In the genomic region with DNA sequence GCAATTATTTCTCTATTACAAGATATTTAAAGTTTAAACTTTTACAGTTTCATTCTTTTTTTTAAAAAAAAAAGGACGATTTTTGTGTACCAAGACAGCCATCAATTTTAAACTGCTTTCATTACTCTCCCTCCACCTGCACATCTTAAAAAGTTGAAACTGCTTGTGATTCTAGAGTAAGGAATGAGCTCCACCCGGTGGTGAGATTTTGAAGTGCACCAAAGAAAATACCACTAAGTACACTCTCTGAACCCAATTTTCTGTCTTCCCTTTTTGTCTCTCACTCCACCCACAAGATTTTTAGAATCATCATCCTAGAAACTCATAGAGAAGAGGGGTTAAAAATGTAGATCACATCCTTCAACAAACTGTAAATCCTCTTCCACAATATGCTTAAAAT, we compare ENCODE assay signal across 8 cellular contexts.
DNase-seq lines count a peak whose midpoint lies in the region; ATAC-seq and TF ChIP-seq lines count a peak whose summit lies in the region.

No MANE protein-coding gene starts in this region.

- H3K27me3 ChIP-seq in GM23248 (replicated peaks; ENCODE audit: insufficient read depth) (no peaks in the 10 kb centered on the region), WERI-Rb-1 (ENCODE audit: insufficient read depth, low read depth, severe bottlenecking) (peaks cover 21% of the 10 kb centered on the region)
- no peaks in the 10 kb centered on the region for H3K27me3 ChIP-seq in naive thymus-derived CD4-positive, alpha-beta T cell (ENCODE audit: control insufficient read depth in 2 of 2, insufficient read depth in 2 of 2, low read length in 2 of 2)

- intact Hi-C loops in naive thymus-derived CD4-positive, alpha-beta T cell (cut with micrococcal nuclease) = no loop called here

- peaks cover 12% of the 10 kb centered on the region for H3K4me1 ChIP-seq in GM23248 (ENCODE audit: insufficient read depth)
- H3K4me1 ChIP-seq in naive thymus-derived CD4-positive, alpha-beta T cell (ENCODE audit: control insufficient read depth in 2 of 2, insufficient read depth in 2 of 2, low read length in 2 of 2) = no peaks in the 10 kb centered on the region

- no peak overlapping the region for H2AFZ ChIP-seq in GM23248

- no peaks in the 10 kb centered on the region for H3K9me2 ChIP-seq in GM23248 (ENCODE audit: insufficient read depth)

- H3K9me3 ChIP-seq in GM23248 (ENCODE audit: low read depth) = no peaks in the 10 kb centered on the region
- no peaks in the 10 kb centered on the region for H3K9me3 ChIP-seq in WERI-Rb-1 (ENCODE audit: severe bottlenecking)
- H3K9me3 ChIP-seq in naive thymus-derived CD4-positive, alpha-beta T cell (ENCODE audit: control insufficient read depth in 2 of 3, low read length in 3 of 3) = no peaks in the 10 kb centered on the region

- no peak overlapping the region for H3K4me3 Mint-ChIP-seq in endothelial cell (ENCODE audit: unreplicated experiment)
- H3K4me3 Mint-ChIP-seq in naive thymus-derived CD4-positive, alpha-beta T cell = no peak overlapping the region

- ATAC-seq in naive thymus-derived CD4-positive, alpha-beta T cell = no peak
- ATAC-seq in HG03045 (IDR thresholded peaks at IDR 0.05; ENCODE audit: unreplicated experiment) = no peak
- ATAC-seq in GM21737 (IDR thresholded peaks at IDR 0.05; ENCODE audit: unreplicated experiment) = no peak

- no peaks in the 10 kb centered on the region for H3K36me3 ChIP-seq in GM23248 (ENCODE audit: low read depth)
- no peaks in the 10 kb centered on the region for H3K36me3 ChIP-seq in WERI-Rb-1
- no peaks in the 10 kb centered on the region for H3K36me3 ChIP-seq in naive thymus-derived CD4-positive, alpha-beta T cell (ENCODE audit: control insufficient read depth in 2 of 3, insufficient read depth in 3 of 3, low read length in 3 of 3)

- H3K4me3 ChIP-seq in GM23248 (no peak overlapping the region), WERI-Rb-1 (ENCODE audit: low read depth, low read length) (no peak overlapping the region)
- no peak overlapping the region for H3K4me3 ChIP-seq in naive thymus-derived CD4-positive, alpha-beta T cell (ENCODE audit: low read length)

- 0 to 6% methylated on average over 2 of the region's 2 CpGs for WGBS in GM23248 (ENCODE audit: low coverage in 1 of 2, low lambda C conversion rate in 2 of 2, missing lambda C conversion rate in 2 of 2), 2 experiments

- H4K20me1 ChIP-seq in GM23248 (ENCODE audit: insufficient read depth) = no peaks in the 10 kb centered on the region

- DNase-seq in G401 (ENCODE audit: low spot score) (peak; percentile 57), GM23248 (peak; percentile 35), NCI-H1694 (lab: John Stamatoyannopoulos, UW) (peak; percentile 38), WERI-Rb-1 (peak; percentile 42), endothelial cell (ENCODE audit: low spot score) (peak; percentile 53)
- peak in 6 of 9 donors; percentile 7 to 34 (median 24) for DNase-seq in naive thymus-derived CD4-positive, alpha-beta T cell

- in situ Hi-C loops in G401 (cut with HindIII; ENCODE audit: low sequenced_read_pairs) = no loop called here
- in situ Hi-C loops in GM23248 (cut with MboI) = no loop called here

- H3K4me1 Mint-ChIP-seq in endothelial cell (ENCODE audit: unreplicated experiment) = peaks cover 7% of the 10 kb centered on the region
- H3K4me1 Mint-ChIP-seq in naive thymus-derived CD4-positive, alpha-beta T cell = peaks cover 0 to 3% (median 0%) of the 10 kb centered on the region in 7 donors

- H3K9me3 Mint-ChIP-seq in endothelial cell (ENCODE audit: unreplicated experiment) = no peaks in the 10 kb centered on the region
- H3K9me3 Mint-ChIP-seq in naive thymus-derived CD4-positive, alpha-beta T cell = no peaks in the 10 kb centered on the region

- POLR2A ChIA-PET in naive thymus-derived CD4-positive, alpha-beta T cell (lab: Charles Lee) = no interaction called here

- no peaks in the 10 kb centered on the region for H3K36me3 Mint-ChIP-seq in endothelial cell (ENCODE audit: low read depth, unreplicated experiment)
- H3K36me3 Mint-ChIP-seq in naive thymus-derived CD4-positive, alpha-beta T cell = no peaks in the 10 kb centered on the region

- H3K27ac ChIP-seq in GM23248 (no peak overlapping the region), WERI-Rb-1 (no peak overlapping the region)
- no peak overlapping the region for H3K27ac ChIP-seq in naive thymus-derived CD4-positive, alpha-beta T cell (ENCODE audit: low read depth, low read length)

- H3K27me3 Mint-ChIP-seq in endothelial cell (ENCODE audit: unreplicated experiment) = no peaks in the 10 kb centered on the region
- H3K27me3 Mint-ChIP-seq in naive thymus-derived CD4-positive, alpha-beta T cell = peaks cover 0 to 3% (median 0%) of the 10 kb centered on the region in 5 donors

- H3K4me2 ChIP-seq in GM23248 (ENCODE audit: unreplicated experiment) = no peak overlapping the region

- H3K9ac ChIP-seq in GM23248 = no peak overlapping the region

- peak; percentile 55 for TF ChIP-seq CTCF in WERI-Rb-1 (IDR thresholded peaks at IDR 0.05; ENCODE audit: low read depth, low read length)
- peak; percentile 62 for TF ChIP-seq CTCF in endothelial cell (IDR thresholded peaks at IDR 0.05; ENCODE audit: unreplicated experiment)

- no peak overlapping the region for H3K27ac Mint-ChIP-seq in endothelial cell (ENCODE audit: unreplicated experiment)
- H3K27ac Mint-ChIP-seq in naive thymus-derived CD4-positive, alpha-beta T cell = no peak overlapping the region

- no peaks in the 10 kb centered on the region for H3K79me2 ChIP-seq in GM23248 (ENCODE audit: insufficient read depth)

- H3F3A ChIP-seq in GM23248 (ENCODE audit: insufficient read depth) = no peaks in the 10 kb centered on the region

- CTCF ChIA-PET in naive thymus-derived CD4-positive, alpha-beta T cell (lab: Charles Lee) = interaction anchor here (0.7 kb wide), 1 partner anchor 99 kb away, joined by 3 read pairs; no protein-coding TSS in a partner anchor
